Comparison of ENCODE assay signal across 1 cellular context in the genomic region with DNA sequence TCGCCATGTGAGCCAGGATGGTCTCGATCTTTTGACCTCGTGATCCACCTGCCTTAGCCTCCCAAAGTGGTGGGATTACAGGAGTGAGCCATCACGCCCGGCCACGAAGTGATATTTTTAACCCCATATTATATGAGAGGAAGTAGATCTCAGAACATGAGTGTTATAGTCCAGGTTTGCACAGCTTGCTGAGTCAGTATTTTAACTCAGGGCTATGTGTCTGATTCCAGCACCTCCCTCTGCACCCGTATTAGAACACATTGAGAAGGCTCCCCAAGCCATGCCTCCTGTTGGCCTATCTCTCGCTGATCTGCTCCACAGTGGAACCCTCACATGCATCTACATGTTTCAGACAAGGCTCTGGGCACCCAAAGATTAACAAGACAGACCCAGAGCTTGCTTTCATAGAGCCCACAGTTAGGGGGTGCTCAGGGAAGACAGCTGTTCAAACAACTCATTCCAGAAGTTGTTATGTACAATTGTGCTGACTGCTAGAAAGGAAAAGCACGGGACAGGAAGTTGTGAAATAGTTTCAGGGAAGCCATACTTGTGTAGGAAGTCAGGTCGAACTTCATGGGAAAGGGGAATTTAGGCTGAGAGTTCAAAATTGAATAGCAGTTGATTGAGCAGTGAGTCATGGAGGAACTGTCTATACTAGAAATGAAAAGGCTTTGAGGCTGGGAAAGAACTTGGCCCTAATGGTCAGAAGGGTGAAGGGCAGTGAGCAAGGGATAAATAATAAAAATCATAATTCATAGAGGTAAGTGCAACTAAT.
TF ChIP-seq lines count a peak whose summit lies in the region.

No MANE protein-coding gene starts in this region.

TF ChIP-seq in K562, 482 proteins besides CTCF, POLR2A, EP300 and RAD21 (continued from another document and continues in another):
- TF ChIP-seq, protein P1, sequence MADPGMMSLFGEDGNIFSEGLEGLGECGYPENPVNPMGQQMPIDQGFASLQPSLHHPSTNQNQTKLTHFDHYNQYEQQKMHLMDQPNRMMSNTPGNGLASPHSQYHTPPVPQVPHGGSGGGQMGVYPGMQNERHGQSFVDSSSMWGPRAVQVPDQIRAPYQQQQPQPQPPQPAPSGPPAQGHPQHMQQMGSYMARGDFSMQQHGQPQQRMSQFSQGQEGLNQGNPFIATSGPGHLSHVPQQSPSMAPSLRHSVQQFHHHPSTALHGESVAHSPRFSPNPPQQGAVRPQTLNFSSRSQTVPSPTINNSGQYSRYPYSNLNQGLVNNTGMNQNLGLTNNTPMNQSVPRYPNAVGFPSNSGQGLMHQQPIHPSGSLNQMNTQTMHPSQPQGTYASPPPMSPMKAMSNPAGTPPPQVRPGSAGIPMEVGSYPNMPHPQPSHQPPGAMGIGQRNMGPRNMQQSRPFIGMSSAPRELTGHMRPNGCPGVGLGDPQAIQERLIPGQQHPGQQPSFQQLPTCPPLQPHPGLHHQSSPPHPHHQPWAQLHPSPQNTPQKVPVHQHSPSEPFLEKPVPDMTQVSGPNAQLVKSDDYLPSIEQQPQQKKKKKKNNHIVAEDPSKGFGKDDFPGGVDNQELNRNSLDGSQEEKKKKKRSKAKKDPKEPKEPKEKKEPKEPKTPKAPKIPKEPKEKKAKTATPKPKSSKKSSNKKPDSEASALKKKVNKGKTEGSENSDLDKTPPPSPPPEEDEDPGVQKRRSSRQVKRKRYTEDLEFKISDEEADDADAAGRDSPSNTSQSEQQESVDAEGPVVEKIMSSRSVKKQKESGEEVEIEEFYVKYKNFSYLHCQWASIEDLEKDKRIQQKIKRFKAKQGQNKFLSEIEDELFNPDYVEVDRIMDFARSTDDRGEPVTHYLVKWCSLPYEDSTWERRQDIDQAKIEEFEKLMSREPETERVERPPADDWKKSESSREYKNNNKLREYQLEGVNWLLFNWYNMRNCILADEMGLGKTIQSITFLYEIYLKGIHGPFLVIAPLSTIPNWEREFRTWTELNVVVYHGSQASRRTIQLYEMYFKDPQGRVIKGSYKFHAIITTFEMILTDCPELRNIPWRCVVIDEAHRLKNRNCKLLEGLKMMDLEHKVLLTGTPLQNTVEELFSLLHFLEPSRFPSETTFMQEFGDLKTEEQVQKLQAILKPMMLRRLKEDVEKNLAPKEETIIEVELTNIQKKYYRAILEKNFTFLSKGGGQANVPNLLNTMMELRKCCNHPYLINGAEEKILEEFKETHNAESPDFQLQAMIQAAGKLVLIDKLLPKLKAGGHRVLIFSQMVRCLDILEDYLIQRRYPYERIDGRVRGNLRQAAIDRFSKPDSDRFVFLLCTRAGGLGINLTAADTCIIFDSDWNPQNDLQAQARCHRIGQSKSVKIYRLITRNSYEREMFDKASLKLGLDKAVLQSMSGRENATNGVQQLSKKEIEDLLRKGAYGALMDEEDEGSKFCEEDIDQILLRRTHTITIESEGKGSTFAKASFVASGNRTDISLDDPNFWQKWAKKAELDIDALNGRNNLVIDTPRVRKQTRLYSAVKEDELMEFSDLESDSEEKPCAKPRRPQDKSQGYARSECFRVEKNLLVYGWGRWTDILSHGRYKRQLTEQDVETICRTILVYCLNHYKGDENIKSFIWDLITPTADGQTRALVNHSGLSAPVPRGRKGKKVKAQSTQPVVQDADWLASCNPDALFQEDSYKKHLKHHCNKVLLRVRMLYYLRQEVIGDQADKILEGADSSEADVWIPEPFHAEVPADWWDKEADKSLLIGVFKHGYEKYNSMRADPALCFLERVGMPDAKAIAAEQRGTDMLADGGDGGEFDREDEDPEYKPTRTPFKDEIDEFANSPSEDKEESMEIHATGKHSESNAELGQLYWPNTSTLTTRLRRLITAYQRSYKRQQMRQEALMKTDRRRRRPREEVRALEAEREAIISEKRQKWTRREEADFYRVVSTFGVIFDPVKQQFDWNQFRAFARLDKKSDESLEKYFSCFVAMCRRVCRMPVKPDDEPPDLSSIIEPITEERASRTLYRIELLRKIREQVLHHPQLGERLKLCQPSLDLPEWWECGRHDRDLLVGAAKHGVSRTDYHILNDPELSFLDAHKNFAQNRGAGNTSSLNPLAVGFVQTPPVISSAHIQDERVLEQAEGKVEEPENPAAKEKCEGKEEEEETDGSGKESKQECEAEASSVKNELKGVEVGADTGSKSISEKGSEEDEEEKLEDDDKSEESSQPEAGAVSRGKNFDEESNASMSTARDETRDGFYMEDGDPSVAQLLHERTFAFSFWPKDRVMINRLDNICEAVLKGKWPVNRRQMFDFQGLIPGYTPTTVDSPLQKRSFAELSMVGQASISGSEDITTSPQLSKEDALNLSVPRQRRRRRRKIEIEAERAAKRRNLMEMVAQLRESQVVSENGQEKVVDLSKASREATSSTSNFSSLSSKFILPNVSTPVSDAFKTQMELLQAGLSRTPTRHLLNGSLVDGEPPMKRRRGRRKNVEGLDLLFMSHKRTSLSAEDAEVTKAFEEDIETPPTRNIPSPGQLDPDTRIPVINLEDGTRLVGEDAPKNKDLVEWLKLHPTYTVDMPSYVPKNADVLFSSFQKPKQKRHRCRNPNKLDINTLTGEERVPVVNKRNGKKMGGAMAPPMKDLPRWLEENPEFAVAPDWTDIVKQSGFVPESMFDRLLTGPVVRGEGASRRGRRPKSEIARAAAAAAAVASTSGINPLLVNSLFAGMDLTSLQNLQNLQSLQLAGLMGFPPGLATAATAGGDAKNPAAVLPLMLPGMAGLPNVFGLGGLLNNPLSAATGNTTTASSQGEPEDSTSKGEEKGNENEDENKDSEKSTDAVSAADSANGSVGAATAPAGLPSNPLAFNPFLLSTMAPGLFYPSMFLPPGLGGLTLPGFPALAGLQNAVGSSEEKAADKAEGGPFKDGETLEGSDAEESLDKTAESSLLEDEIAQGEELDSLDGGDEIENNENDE (IDR thresholded peaks at IDR 0.05; ENCODE audit: low read depth, low read length), result no peak
- TF ChIP-seq MAFG (tag; conservative IDR thresholded peaks at IDR 0.05) (peak; percentile 54), NEUROD1 (IDR thresholded peaks at IDR 0.05; ENCODE audit: borderline replicate concordance, low read depth, low read length, partially characterized antibody) (no peak), ZNF551 (CRISPR knock-in tag; IDR thresholded peaks at IDR 0.05) (no peak), POU5F1 (IDR thresholded peaks at IDR 0.05; ENCODE audit: borderline replicate concordance, low read depth, low read length, partially characterized antibody) (no peak), MEF2D (tag; conservative IDR thresholded peaks at IDR 0.05; ENCODE audit: low read depth) (no peak), PHF8 (IDR thresholded peaks at IDR 0.05; ENCODE audit: borderline replicate concordance, low read length) (no peak), SMARCA4 (IDR thresholded peaks at IDR 0.05) (no peak), HOXB6 (CRISPR knock-in tag; IDR thresholded peaks at IDR 0.05; ENCODE audit: borderline replicate concordance) (no peak), ZNF830 (CRISPR knock-in tag; IDR thresholded peaks at IDR 0.05) (no peak), YY1 (IDR thresholded peaks at IDR 0.05; ENCODE audit: borderline replicate concordance in 1 of 3, control insufficient read depth in 1 of 3, extremely low read depth in 1 of 3, insufficient read depth in 3 of 3, insufficient read length in 1 of 3, insufficient replicate concordance in 2 of 3, low read depth in 1 of 3, low read length in 2 of 3) (no peak), ZNF77 (CRISPR knock-in tag; IDR thresholded peaks at IDR 0.05) (no peak), TAL1 (IDR thresholded peaks at IDR 0.05) (no peak), ESRRB (CRISPR knock-in tag; IDR thresholded peaks at IDR 0.05; ENCODE audit: borderline replicate concordance) (no peak), L3MBTL2 (IDR thresholded peaks at IDR 0.05) (0 out of 2 replicates have a peak, but pooled peaks have one; percentile 33), TRIM28 (IDR thresholded peaks at IDR 0.05) (no peak)
- TF ChIP-seq, protein P2, sequence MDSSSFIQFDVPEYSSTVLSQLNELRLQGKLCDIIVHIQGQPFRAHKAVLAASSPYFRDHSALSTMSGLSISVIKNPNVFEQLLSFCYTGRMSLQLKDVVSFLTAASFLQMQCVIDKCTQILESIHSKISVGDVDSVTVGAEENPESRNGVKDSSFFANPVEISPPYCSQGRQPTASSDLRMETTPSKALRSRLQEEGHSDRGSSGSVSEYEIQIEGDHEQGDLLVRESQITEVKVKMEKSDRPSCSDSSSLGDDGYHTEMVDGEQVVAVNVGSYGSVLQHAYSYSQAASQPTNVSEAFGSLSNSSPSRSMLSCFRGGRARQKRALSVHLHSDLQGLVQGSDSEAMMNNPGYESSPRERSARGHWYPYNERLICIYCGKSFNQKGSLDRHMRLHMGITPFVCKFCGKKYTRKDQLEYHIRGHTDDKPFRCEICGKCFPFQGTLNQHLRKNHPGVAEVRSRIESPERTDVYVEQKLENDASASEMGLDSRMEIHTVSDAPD (CRISPR knock-in tag; IDR thresholded peaks at IDR 0.05), result no peak
- TF ChIP-seq, protein P3, sequence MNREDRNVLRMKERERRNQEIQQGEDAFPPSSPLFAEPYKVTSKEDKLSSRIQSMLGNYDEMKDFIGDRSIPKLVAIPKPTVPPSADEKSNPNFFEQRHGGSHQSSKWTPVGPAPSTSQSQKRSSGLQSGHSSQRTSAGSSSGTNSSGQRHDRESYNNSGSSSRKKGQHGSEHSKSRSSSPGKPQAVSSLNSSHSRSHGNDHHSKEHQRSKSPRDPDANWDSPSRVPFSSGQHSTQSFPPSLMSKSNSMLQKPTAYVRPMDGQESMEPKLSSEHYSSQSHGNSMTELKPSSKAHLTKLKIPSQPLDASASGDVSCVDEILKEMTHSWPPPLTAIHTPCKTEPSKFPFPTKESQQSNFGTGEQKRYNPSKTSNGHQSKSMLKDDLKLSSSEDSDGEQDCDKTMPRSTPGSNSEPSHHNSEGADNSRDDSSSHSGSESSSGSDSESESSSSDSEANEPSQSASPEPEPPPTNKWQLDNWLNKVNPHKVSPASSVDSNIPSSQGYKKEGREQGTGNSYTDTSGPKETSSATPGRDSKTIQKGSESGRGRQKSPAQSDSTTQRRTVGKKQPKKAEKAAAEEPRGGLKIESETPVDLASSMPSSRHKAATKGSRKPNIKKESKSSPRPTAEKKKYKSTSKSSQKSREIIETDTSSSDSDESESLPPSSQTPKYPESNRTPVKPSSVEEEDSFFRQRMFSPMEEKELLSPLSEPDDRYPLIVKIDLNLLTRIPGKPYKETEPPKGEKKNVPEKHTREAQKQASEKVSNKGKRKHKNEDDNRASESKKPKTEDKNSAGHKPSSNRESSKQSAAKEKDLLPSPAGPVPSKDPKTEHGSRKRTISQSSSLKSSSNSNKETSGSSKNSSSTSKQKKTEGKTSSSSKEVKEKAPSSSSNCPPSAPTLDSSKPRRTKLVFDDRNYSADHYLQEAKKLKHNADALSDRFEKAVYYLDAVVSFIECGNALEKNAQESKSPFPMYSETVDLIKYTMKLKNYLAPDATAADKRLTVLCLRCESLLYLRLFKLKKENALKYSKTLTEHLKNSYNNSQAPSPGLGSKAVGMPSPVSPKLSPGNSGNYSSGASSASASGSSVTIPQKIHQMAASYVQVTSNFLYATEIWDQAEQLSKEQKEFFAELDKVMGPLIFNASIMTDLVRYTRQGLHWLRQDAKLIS (CRISPR knock-in tag; IDR thresholded peaks at IDR 0.05), result no peak
- TF ChIP-seq, protein P4, sequence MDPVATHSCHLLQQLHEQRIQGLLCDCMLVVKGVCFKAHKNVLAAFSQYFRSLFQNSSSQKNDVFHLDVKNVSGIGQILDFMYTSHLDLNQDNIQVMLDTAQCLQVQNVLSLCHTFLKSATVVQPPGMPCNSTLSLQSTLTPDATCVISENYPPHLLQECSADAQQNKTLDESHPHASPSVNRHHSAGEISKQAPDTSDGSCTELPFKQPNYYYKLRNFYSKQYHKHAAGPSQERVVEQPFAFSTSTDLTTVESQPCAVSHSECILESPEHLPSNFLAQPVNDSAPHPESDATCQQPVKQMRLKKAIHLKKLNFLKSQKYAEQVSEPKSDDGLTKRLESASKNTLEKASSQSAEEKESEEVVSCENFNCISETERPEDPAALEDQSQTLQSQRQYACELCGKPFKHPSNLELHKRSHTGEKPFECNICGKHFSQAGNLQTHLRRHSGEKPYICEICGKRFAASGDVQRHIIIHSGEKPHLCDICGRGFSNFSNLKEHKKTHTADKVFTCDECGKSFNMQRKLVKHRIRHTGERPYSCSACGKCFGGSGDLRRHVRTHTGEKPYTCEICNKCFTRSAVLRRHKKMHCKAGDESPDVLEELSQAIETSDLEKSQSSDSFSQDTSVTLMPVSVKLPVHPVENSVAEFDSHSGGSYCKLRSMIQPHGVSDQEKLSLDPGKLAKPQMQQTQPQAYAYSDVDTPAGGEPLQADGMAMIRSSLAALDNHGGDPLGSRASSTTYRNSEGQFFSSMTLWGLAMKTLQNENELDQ (CRISPR knock-in tag; IDR thresholded peaks at IDR 0.05; ENCODE audit: borderline replicate concordance), result no peak
- TF ChIP-seq, protein P5, sequence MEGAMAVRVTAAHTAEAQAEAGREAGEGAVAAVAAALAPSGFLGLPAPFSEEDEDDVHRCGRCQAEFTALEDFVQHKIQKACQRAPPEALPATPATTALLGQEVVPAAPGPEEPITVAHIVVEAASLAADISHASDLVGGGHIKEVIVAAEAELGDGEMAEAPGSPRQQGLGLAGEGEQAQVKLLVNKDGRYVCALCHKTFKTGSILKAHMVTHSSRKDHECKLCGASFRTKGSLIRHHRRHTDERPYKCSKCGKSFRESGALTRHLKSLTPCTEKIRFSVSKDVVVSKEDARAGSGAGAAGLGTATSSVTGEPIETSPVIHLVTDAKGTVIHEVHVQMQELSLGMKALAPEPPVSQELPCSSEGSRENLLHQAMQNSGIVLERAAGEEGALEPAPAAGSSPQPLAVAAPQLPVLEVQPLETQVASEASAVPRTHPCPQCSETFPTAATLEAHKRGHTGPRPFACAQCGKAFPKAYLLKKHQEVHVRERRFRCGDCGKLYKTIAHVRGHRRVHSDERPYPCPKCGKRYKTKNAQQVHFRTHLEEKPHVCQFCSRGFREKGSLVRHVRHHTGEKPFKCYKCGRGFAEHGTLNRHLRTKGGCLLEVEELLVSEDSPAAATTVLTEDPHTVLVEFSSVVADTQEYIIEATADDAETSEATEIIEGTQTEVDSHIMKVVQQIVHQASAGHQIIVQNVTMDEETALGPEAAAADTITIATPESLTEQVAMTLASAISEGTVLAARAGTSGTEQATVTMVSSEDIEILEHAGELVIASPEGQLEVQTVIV (CRISPR knock-in tag; IDR thresholded peaks at IDR 0.05; ENCODE audit: borderline replicate concordance), result no peak
